Comparison of ENCODE assay signal across 2 cellular contexts in genomic region chr10:17073720-17074547, GRCh38.
TF ChIP-seq lines count a peak whose summit lies in the region.

No MANE protein-coding gene starts in this region.

TF ChIP-seq in IMR-90, 13 proteins besides CTCF, POLR2A, EP300 and RAD21:
- TF ChIP-seq CEBPB (IDR thresholded peaks at IDR 0.05; ENCODE audit: low read depth, low read length): no peak
- TF ChIP-seq, protein P1, sequence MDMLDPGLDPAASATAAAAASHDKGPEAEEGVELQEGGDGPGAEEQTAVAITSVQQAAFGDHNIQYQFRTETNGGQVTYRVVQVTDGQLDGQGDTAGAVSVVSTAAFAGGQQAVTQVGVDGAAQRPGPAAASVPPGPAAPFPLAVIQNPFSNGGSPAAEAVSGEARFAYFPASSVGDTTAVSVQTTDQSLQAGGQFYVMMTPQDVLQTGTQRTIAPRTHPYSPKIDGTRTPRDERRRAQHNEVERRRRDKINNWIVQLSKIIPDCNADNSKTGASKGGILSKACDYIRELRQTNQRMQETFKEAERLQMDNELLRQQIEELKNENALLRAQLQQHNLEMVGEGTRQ (IDR thresholded peaks at IDR 0.05; ENCODE audit: low read depth, low read length): no peak

TF ChIP-seq in neural cell, 6 proteins besides CTCF, POLR2A, EP300 and RAD21:
- TF ChIP-seq SMC3 (conservative IDR thresholded peaks at IDR 0.05; ENCODE audit: poor library complexity) (no peak), REST (IDR thresholded peaks at IDR 0.05; ENCODE audit: borderline replicate concordance) (no peak), TAF1 (IDR thresholded peaks at IDR 0.05; ENCODE audit: low read depth) (no peak), EZH2 (IDR thresholded peaks at IDR 0.05; ENCODE audit: borderline replicate concordance, insufficient read depth, low read length, poor library complexity, severe bottlenecking) (no peak), POLR2AphosphoS5 (IDR thresholded peaks at IDR 0.05) (no peak), MXI1 (conservative IDR thresholded peaks at IDR 0.05; ENCODE audit: poor library complexity, severe bottlenecking) (no peak)
